In the genomic region with DNA sequence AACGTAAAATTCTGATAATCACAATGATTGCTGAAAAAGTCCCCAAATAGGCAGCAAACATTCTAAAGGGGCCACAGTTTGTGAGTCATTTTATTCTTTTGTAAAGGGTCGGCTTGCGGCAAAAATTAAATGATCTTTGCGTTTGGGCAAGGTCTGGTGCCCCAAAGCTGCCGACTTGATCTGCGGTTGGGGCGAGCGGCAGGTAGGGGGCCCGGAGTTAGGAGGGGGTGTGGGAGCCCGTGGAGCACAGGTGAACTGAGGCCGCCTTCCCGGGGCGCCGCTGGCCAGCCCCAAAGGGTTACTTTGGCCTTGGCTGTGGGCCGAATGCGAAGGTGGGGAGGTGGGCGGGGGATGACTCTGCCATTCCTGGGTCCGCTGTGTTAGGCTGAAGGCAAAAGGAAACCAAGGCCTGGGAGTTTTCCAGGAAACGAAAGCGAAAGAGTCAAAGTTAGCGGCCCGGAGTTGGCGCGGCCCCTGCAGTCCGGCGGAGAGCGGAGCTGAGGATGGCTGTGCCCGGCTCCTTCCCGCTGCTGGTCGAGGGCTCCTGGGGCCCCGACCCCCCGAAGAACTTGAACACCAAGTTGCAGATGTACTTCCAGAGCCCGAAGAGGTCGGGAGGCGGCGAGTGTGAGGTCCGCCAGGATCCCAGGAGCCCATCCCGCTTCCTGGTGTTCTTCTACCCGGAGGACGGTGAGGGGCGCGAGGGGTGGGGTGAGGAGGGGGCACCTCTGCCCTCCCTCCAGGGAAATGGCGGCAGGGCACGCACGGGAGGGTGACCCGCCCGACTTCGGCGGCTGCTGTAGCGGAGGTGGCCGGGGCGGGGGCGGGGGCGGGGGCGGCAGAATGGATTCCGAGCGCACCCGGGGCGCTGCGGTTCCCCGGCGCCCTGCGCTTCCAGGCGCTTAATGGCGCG, we compare ENCODE assay signal across 1 cellular context.
TF ChIP-seq lines count a peak whose summit lies in the region.

A gene with protein sequence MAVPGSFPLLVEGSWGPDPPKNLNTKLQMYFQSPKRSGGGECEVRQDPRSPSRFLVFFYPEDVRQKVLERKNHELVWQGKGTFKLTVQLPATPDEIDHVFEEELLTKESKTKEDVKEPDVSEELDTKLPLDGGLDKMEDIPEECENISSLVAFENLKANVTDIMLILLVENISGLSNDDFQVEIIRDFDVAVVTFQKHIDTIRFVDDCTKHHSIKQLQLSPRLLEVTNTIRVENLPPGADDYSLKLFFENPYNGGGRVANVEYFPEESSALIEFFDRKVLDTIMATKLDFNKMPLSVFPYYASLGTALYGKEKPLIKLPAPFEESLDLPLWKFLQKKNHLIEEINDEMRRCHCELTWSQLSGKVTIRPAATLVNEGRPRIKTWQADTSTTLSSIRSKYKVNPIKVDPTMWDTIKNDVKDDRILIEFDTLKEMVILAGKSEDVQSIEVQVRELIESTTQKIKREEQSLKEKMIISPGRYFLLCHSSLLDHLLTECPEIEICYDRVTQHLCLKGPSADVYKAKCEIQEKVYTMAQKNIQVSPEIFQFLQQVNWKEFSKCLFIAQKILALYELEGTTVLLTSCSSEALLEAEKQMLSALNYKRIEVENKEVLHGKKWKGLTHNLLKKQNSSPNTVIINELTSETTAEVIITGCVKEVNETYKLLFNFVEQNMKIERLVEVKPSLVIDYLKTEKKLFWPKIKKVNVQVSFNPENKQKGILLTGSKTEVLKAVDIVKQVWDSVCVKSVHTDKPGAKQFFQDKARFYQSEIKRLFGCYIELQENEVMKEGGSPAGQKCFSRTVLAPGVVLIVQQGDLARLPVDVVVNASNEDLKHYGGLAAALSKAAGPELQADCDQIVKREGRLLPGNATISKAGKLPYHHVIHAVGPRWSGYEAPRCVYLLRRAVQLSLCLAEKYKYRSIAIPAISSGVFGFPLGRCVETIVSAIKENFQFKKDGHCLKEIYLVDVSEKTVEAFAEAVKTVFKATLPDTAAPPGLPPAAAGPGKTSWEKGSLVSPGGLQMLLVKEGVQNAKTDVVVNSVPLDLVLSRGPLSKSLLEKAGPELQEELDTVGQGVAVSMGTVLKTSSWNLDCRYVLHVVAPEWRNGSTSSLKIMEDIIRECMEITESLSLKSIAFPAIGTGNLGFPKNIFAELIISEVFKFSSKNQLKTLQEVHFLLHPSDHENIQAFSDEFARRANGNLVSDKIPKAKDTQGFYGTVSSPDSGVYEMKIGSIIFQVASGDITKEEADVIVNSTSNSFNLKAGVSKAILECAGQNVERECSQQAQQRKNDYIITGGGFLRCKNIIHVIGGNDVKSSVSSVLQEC (N-terminal part only) (plus strand): TSS at position 459 of the 913 bp plus-strand sequence. CDS start 45 bp downstream, at position 504.

TF ChIP-seq in liver, 16 proteins besides CTCF, POLR2A, EP300 and RAD21 (continued from another document):
- peak in 1 of 2 donors; percentile 53 for TF ChIP-seq EGR1 (IDR thresholded peaks at IDR 0.05; ENCODE audit: low read depth in 2 of 2)
- TF ChIP-seq, protein P1, sequence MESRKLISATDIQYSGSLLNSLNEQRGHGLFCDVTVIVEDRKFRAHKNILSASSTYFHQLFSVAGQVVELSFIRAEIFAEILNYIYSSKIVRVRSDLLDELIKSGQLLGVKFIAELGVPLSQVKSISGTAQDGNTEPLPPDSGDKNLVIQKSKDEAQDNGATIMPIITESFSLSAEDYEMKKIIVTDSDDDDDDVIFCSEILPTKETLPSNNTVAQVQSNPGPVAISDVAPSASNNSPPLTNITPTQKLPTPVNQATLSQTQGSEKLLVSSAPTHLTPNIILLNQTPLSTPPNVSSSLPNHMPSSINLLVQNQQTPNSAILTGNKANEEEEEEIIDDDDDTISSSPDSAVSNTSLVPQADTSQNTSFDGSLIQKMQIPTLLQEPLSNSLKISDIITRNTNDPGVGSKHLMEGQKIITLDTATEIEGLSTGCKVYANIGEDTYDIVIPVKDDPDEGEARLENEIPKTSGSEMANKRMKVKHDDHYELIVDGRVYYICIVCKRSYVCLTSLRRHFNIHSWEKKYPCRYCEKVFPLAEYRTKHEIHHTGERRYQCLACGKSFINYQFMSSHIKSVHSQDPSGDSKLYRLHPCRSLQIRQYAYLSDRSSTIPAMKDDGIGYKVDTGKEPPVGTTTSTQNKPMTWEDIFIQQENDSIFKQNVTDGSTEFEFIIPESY (IDR thresholded peaks at IDR 0.05): no peak
- TF ChIP-seq HNF4G (IDR thresholded peaks at IDR 0.05): no peak
- TF ChIP-seq RXRA (IDR thresholded peaks at IDR 0.05): peak in 1 of 2 donors; percentile 33
- TF ChIP-seq GABPA (IDR thresholded peaks at IDR 0.05 in 1 of 2, conservative IDR thresholded peaks at IDR 0.05 in 1 of 2): no peak
- no peak for TF ChIP-seq FOXA2 (IDR thresholded peaks at IDR 0.05)
- TF ChIP-seq HNF4A (conservative IDR thresholded peaks at IDR 0.05): peak; percentile 6 to 10
- TF ChIP-seq JUND (IDR thresholded peaks at IDR 0.05): no peak
- TF ChIP-seq, protein P2, sequence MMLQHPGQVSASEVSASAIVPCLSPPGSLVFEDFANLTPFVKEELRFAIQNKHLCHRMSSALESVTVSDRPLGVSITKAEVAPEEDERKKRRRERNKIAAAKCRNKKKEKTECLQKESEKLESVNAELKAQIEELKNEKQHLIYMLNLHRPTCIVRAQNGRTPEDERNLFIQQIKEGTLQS (IDR thresholded peaks at IDR 0.05): no peak
- peak; percentile 75 for TF ChIP-seq TAF1 (conservative IDR thresholded peaks at IDR 0.05)
